ENCODE assay signal across 8 cellular contexts in genomic region chr4:139214039-139214534, GRCh38. TPM values are rescaled to one million over a fixed set of nuclear protein-coding genes. Genes with fewer than 3 reads are reported as not detected.
DNase-seq lines count a peak whose midpoint lies in the region; ATAC-seq, FAIRE-seq and TF ChIP-seq lines count a peak whose summit lies in the region.

No MANE protein-coding gene starts in this region.

- no peaks in the 10 kb centered on the region for H3K9me3 ChIP-seq in HCT116 (ENCODE audit: control insufficient read depth in 1 of 2, insufficient read depth in 1 of 2, low read depth in 1 of 2, low read length in 2 of 2)
- no peaks in the 10 kb centered on the region for H3K9me3 ChIP-seq in Loucy (ENCODE audit: insufficient read depth, low read depth, low read length)
- no peaks in the 10 kb centered on the region; the same call in 1 of the 3 replicates for H3K9me3 ChIP-seq in GM12878 (replicated peaks; ENCODE audit: control insufficient read depth, insufficient read depth, low read length)
- H3K9me3 ChIP-seq in stomach = no peaks in the 10 kb centered on the region

- no peak for TF ChIP-seq RAD21 in HCT116 (IDR thresholded peaks at IDR 0.05; ENCODE audit: low read depth)
- TF ChIP-seq RAD21 in GM12878 (IDR thresholded peaks at IDR 0.05; ENCODE audit: insufficient read depth, low read depth, low read length) = no peak

- no peak for DNase-seq in HCT116 (ENCODE audit: low read depth, low spot score)
- DNase-seq in GM12878 (ENCODE audit: low read depth, low spot score) = peak; percentile 65
- peak; percentile 31 for DNase-seq in stomach
- DNase-seq in foreskin melanocyte = no peak
- no peak for DNase-seq in cortex of kidney (lab: John Stamatoyannopoulos, UW)
- DNase-seq in activated T-helper 1 cell treated with anti-CD3 and anti-CD28 coated beads, Interleukin-12 subunit alpha, Interleukin-12 subunit beta, Interleukin-2, Interleukin-4 antibody, amounts not matched to agents 30 ng/mL and 10 ng/mL and 1 ng/mL, durations not matched to agents 14 hours and 24 hours and 36 hours (ENCODE audit: low spot score) = no peak

- H3K27me3 Mint-ChIP-seq in activated T-helper 1 cell treated with anti-CD3 and anti-CD28 coated beads, Interleukin-12 subunit alpha, Interleukin-12 subunit beta, Interleukin-2, Interleukin-4 antibody, amounts not matched to agents 30 ng/mL and 10 ng/mL and 1 ng/mL, durations not matched to agents 14 hours and 24 hours and 36 hours (ENCODE audit: insufficient read depth) = peaks cover 3% of the 10 kb centered on the region

- H3F3A ChIP-seq in Loucy (ENCODE audit: low read depth) = no peaks in the 10 kb centered on the region

- no peak overlapping the region for H3K9ac ChIP-seq in HCT116 (ENCODE audit: low read length)
- H3K9ac ChIP-seq in Loucy (ENCODE audit: low read depth, low read length, poor library complexity, severe bottlenecking) = no peak overlapping the region
- no peak overlapping the region for H3K9ac ChIP-seq in GM12878 (ENCODE audit: control insufficient read depth, insufficient read depth, low read length)

- SMC1A ChIA-PET in GM12878 (lab: Charles Lee; ENCODE audit: uncharacterized antibody, unreplicated experiment) = interaction anchor here (0.6 to 4.0 kb wide), 7 partner anchors 12 to 115 kb away, joined by 3 to 38 read pairs (median 3); no protein-coding TSS in a partner anchor

- ATAC-seq in GM18519 (IDR thresholded peaks at IDR 0.05; ENCODE audit: low FRiP score, unreplicated experiment) = peak; percentile 98
- peak; percentile 36 for ATAC-seq in HCT116
- ATAC-seq in GM12878 = peak; percentile 98

- H3K27me3 ChIP-seq in HCT116 (ENCODE audit: insufficient read depth, low read length) (no peaks in the 10 kb centered on the region), Loucy (ENCODE audit: insufficient read depth, low read length, poor library complexity, severe bottlenecking) (no peaks in the 10 kb centered on the region), GM12878 (replicated peaks in 1 of 2; ENCODE audit: control insufficient read depth in 2 of 2, insufficient read depth in 2 of 2, low read length in 1 of 2) (no peaks in the 10 kb centered on the region), stomach (no peaks in the 10 kb centered on the region)

- POLR2A ChIA-PET in HCT116 (lab: Charles Lee) = interaction anchor here (0.6 kb wide), 1 partner anchor 60 kb away, joined by 3 read pairs; no protein-coding TSS in a partner anchor
- POLR2A ChIA-PET in GM12878 (lab: Charles Lee) = interaction anchor here (0.7 to 1.9 kb wide), 5 partner anchors 10 to 161 kb away, joined by 3 to 6 read pairs (median 4); partner anchors contain the start of genes ELF2 and NAA15

- H3K4me1 ChIP-seq in HCT116 (ENCODE audit: control insufficient read depth in 1 of 2, insufficient read depth in 2 of 2, low read length in 2 of 2) (peaks cover 0 to 5% of the 10 kb centered on the region in 2 experiments; a peak in 1 of 4 replicates), Loucy (ENCODE audit: insufficient read depth, low read length, poor library complexity, severe bottlenecking) (peaks cover 11% of the 10 kb centered on the region), GM12878 (ENCODE audit: control insufficient read depth, insufficient read depth, low read length) (peaks cover 10% of the 10 kb centered on the region), stomach (peaks cover 0 to 9% (median 0%) of the 10 kb centered on the region in 4 donors)

- BruUV-seq in HCT116 (replicated peaks; lab: Mats Ljungman, UMichigan) = no TSS peak
- BruUV-seq in GM12878 (replicated peaks; lab: Mats Ljungman, UMichigan) = no TSS peak

- no peaks in the 10 kb centered on the region for H3K4me1 Mint-ChIP-seq in activated T-helper 1 cell treated with anti-CD3 and anti-CD28 coated beads, Interleukin-12 subunit alpha, Interleukin-12 subunit beta, Interleukin-2, Interleukin-4 antibody, amounts not matched to agents 30 ng/mL and 10 ng/mL and 1 ng/mL, durations not matched to agents 14 hours and 24 hours and 36 hours (ENCODE audit: low read depth)

- peak; percentile 99 for FAIRE-seq in GM12878 (lab: Jason Lieb, UNC)

- H3K4me3 ChIP-seq in HCT116 (replicated peaks in 1 of 2; ENCODE audit: low read depth in 1 of 2, low read length in 2 of 2) (no peak overlapping the region), Loucy (ENCODE audit: low read length, poor library complexity, severe bottlenecking) (no peak overlapping the region), GM12878 (no peak overlapping the region), stomach (no peak overlapping the region)

- H3K36me3 ChIP-seq in HCT116 (ENCODE audit: control insufficient read depth in 1 of 2, insufficient read depth in 2 of 2, low read length in 2 of 2) (no peaks in the 10 kb centered on the region), Loucy (ENCODE audit: insufficient read depth, low read length) (no peaks in the 10 kb centered on the region), GM12878 (ENCODE audit: control insufficient read depth in 2 of 2, insufficient read depth in 2 of 2, low read length in 1 of 2) (no peaks in the 10 kb centered on the region), stomach (no peaks in the 10 kb centered on the region)

- H3K79me2 ChIP-seq in HCT116 (ENCODE audit: insufficient read depth, low read length) (no peaks in the 10 kb centered on the region), Loucy (ENCODE audit: insufficient read depth, low read length) (no peaks in the 10 kb centered on the region), GM12878 (ENCODE audit: control insufficient read depth, insufficient read depth, low read length) (no peaks in the 10 kb centered on the region)

- no peak overlapping the region for H3K27ac Mint-ChIP-seq in activated T-helper 1 cell treated with anti-CD3 and anti-CD28 coated beads, Interleukin-12 subunit alpha, Interleukin-12 subunit beta, Interleukin-2, Interleukin-4 antibody, amounts not matched to agents 30 ng/mL and 10 ng/mL and 1 ng/mL, durations not matched to agents 14 hours and 24 hours and 36 hours

- TF ChIP-seq EP300 in GM12878 (IDR thresholded peaks at IDR 0.05; ENCODE audit: borderline replicate concordance in 1 of 2, control insufficient read depth in 1 of 2, low read depth in 2 of 2, low read length in 2 of 2) = peak; percentile 15 to 51; a peak in 2 of 4 replicates
- no peak for TF ChIP-seq EP300 in stomach (IDR thresholded peaks at IDR 0.05)

- TF ChIP-seq CTCF in HCT116 (IDR thresholded peaks at IDR 0.05 in 2 of 3, conservative IDR thresholded peaks at IDR 0.05 in 1 of 3; ENCODE audit: borderline replicate concordance in 1 of 3, insufficient read depth in 1 of 3, low read depth in 2 of 3, low read length in 2 of 3) (no peak), Loucy (conservative IDR thresholded peaks at IDR 0.05; ENCODE audit: low read length) (no peak), GM12878 (IDR thresholded peaks at IDR 0.05 in 2 of 3, conservative IDR thresholded peaks at IDR 0.05 in 1 of 3; ENCODE audit: control insufficient read depth in 2 of 3, extremely low read depth in 1 of 3, insufficient read depth in 1 of 3, low read depth in 3 of 3, low read length in 3 of 3) (no peak), stomach (IDR thresholded peaks at IDR 0.05) (no peak)

- no peaks in the 10 kb centered on the region for H4K20me1 ChIP-seq in HCT116 (ENCODE audit: insufficient read depth)
- H4K20me1 ChIP-seq in Loucy (ENCODE audit: insufficient read depth, low read length, poor library complexity, severe bottlenecking) = no peaks in the 10 kb centered on the region
- H4K20me1 ChIP-seq in GM12878 (ENCODE audit: control insufficient read depth, insufficient read depth) = no peaks in the 10 kb centered on the region

- H3K36me3 Mint-ChIP-seq in activated T-helper 1 cell treated with anti-CD3 and anti-CD28 coated beads, Interleukin-12 subunit alpha, Interleukin-12 subunit beta, Interleukin-2, Interleukin-4 antibody, amounts not matched to agents 30 ng/mL and 10 ng/mL and 1 ng/mL, durations not matched to agents 14 hours and 24 hours and 36 hours (ENCODE audit: low read depth) = no peaks in the 10 kb centered on the region

- no peaks in the 10 kb centered on the region for H3K9me3 Mint-ChIP-seq in activated T-helper 1 cell treated with anti-CD3 and anti-CD28 coated beads, Interleukin-12 subunit alpha, Interleukin-12 subunit beta, Interleukin-2, Interleukin-4 antibody, amounts not matched to agents 30 ng/mL and 10 ng/mL and 1 ng/mL, durations not matched to agents 14 hours and 24 hours and 36 hours

- H3K27ac ChIP-seq in HCT116 (ENCODE audit: low read depth, low read length) (no peak overlapping the region), GM12878 (ENCODE audit: control insufficient read depth, insufficient read depth) (no peak overlapping the region), stomach (no peak overlapping the region)

- H3K4me2 ChIP-seq in HCT116 (ENCODE audit: low read length) = no peak overlapping the region
- H3K4me2 ChIP-seq in Loucy (ENCODE audit: low read depth, low read length, poor library complexity, severe bottlenecking) = peak overlapping the region; percentile 16
- H3K4me2 ChIP-seq in GM12878 (ENCODE audit: control insufficient read depth, insufficient read depth) = peak overlapping the region; percentile 17; the same call in 1 of the 2 replicates

- no peak overlapping the region for H2AFZ ChIP-seq in HCT116 (ENCODE audit: low read depth, low read length, poor library complexity, severe bottlenecking)
- peak overlapping the region; percentile 65 for H2AFZ ChIP-seq in Loucy (ENCODE audit: low read length)
- H2AFZ ChIP-seq in GM12878 (ENCODE audit: control insufficient read depth, low read depth, low read length) = peak overlapping the region; percentile 37

- H3K9me2 ChIP-seq in HCT116 (ENCODE audit: insufficient read depth) = no peaks in the 10 kb centered on the region
- H3K9me2 ChIP-seq in Loucy (replicated peaks; ENCODE audit: low read depth, low read length) = no peaks in the 10 kb centered on the region

- H3K4me3 Mint-ChIP-seq in activated T-helper 1 cell treated with anti-CD3 and anti-CD28 coated beads, Interleukin-12 subunit alpha, Interleukin-12 subunit beta, Interleukin-2, Interleukin-4 antibody, amounts not matched to agents 30 ng/mL and 10 ng/mL and 1 ng/mL, durations not matched to agents 14 hours and 24 hours and 36 hours = no peak overlapping the region

- 33% methylated on average over 7 of the region's 7 CpGs for WGBS in GM12878 (ENCODE audit: insufficient coverage, insufficient replicate concordance, low lambda C conversion rate, missing lambda C conversion rate)
- WGBS in stomach, 5 donors = 40 to 74% (median 52%) methylated on average over 6 to 7 of the region's 7 CpGs

- RAD21 ChIA-PET in HCT116 (lab: Charles Lee; ENCODE audit: low non-redundant PET in 1 of 2, low total read pairs in 2 of 2, uncharacterized antibody in 2 of 2, unreplicated experiment in 2 of 2) (no interaction called here), GM12878 (lab: Charles Lee; ENCODE audit: unreplicated experiment) (interaction anchor here (0.7 to 2.1 kb wide), 5 partner anchors 10 to 183 kb away, joined by 3 to 10 read pairs (median 8); no protein-coding TSS in a partner anchor)

- TF ChIP-seq POLR2A in HCT116 (IDR thresholded peaks at IDR 0.05; ENCODE audit: borderline replicate concordance, extremely low read depth, insufficient read depth, insufficient read length) (peak; percentile 33), GM12878 (IDR thresholded peaks at IDR 0.05; ENCODE audit: low read depth, low read length) (no peak), stomach (IDR thresholded peaks at IDR 0.05) (no peak)

- in situ Hi-C loops in GM12878 (cut with MboI) = no loop called here

- CTCF ChIA-PET in HCT116 (lab: Charles Lee) (no interaction called here), GM12878 (lab: Yijun Ruan, JAX) (interaction anchor here (0.6 to 2.4 kb wide), 5 partner anchors 12 to 117 kb away, joined by 3 to 33 read pairs (median 3); no protein-coding TSS in a partner anchor)

- intact Hi-C loops in HCT116 (cut with micrococcal nuclease) = no loop called here
- intact Hi-C loops in GM12878 (cut with micrococcal nuclease; ENCODE audit: unreplicated experiment) = no loop called here
- intact Hi-C loops in stomach (cut with DNase I; ENCODE audit: low total_unique reads) = no loop called here
- intact Hi-C loops in activated T-helper 1 cell treated with anti-CD3 and anti-CD28 coated beads, Interleukin-12 subunit alpha, Interleukin-12 subunit beta, Interleukin-2, Interleukin-4 antibody, amounts not matched to agents 30 ng/mL and 10 ng/mL and 1 ng/mL, durations not matched to agents 14 hours and 24 hours and 36 hours (cut with micrococcal nuclease) = no loop called here

RNA-seq across cellular contexts. Expression of gene ELF2, which starts 37.1 kb away (rescaled TPM):
- total RNA-seq in HCT116 (2021; ENCODE audit: unreplicated experiment) (28.2 TPM), GM12878 (2014; rRNA removed) (26.1 and 27.6 TPM in 2 replicates), GM12878 (2014; rRNA removed; fragmentation: Illumina TruSeq; extraction: Trizol) (30.1 and 31.4 TPM in 2 replicates), GM12878 (2021) (24.9 and 25.0 TPM in 2 replicates), stomach (100 to 1,000 TPM in 1 of 5 donors, 10 to 100 TPM in 4; 30.1 to 115 (median 64.8) TPM)
- 12.3 and 13.8 TPM in 2 replicates for polyA plus RNA-seq in HCT116 (2012)
- total RNA-seq in GM12878 (2013; cell fraction: nucleolus; rRNA removed) = 109 and 114 TPM in 2 replicates
- polyA plus RNA-seq in GM12878 (2011; ENCODE audit: low read depth) = 16.3 TPM
- polyA plus RNA-seq in GM12878 (2011; rRNA removed) (26.7 and 32.3 TPM in 2 replicates), GM12878 (2014; fragmentation: Illumina TruSeq; extraction: Trizol) (22.3 and 25.4 TPM in 2 replicates), GM12878 (2014; fragmentation: Nextera tagmentation; extraction: Ambion mirVana) (10 to 100 TPM; 10.5 to 15.6 TPM), GM12878 (2014; rRNA removed) (13.1 and 16.1 TPM in 2 replicates), GM12878 (2016; fragmentation: Nextera tagmentation; extraction: Ambion mirVana) (10 to 100 TPM; 16.9 to 18.7 TPM), stomach (10 to 100 TPM; 10.6 to 24.3 (median 12.2) TPM)
- 14.6 and 15.6 TPM in 2 replicates for polyA plus RNA-seq in GM12878 (2011; cell fraction: cytosol; rRNA removed)
- 19.3 and 22.2 TPM in 2 replicates for polyA plus RNA-seq in GM12878 (2011; cell fraction: nucleus; rRNA removed)
- polyA plus RNA-seq in GM12878 (2012) = 17.5 and 18.6 TPM in 2 replicates
- 40.2 and 48.5 TPM in 2 replicates for polyA minus RNA-seq in GM12878 (2011; rRNA and poly(A)+ RNA removed)
- polyA minus RNA-seq in GM12878 (2011; cell fraction: cytosol; rRNA and poly(A)+ RNA removed) = 13.6 and 16.2 TPM in 2 replicates
- 26.4 and 40.0 TPM in 2 replicates for polyA minus RNA-seq in GM12878 (2011; cell fraction: nucleus; rRNA and poly(A)+ RNA removed)
- total RNA-seq in activated T-helper 1 cell treated with anti-CD3 and anti-CD28 coated beads, Interleukin-12 subunit alpha, Interleukin-12 subunit beta, Interleukin-2, Interleukin-4 antibody, amounts not matched to agents 30 ng/mL and 10 ng/mL and 1 ng/mL, durations not matched to agents 14 hours and 24 hours and 36 hours = 26.3 and 29.3 TPM in 2 replicates

Comparison
In these comparisons a context has a peak if more than half of its experiments do, and no peak if none do; other contexts are left out.
1. ATAC-seq: peak in every context shown above with its lines; median percentile 98 in GM18519; 98 in GM12878; 36 in HCT116.
2. DNase-seq: peak in GM12878 (single experiment) and stomach (single experiment); none in HCT116 (single experiment), foreskin melanocyte (single experiment), cortex of kidney (single experiment) and activated T-helper 1 cell treated with anti-CD3 and anti-CD28 coated beads, Interleukin-12 subunit alpha, Interleukin-12 subunit beta, Interleukin-2, Interleukin-4 antibody, amounts not matched to agents 30 ng/mL and 10 ng/mL and 1 ng/mL, durations not matched to agents 14 hours and 24 hours and 36 hours (single experiment).